In genomic region chr9:71725590-71726338, GRCh38 we compare ENCODE assay signal across 13 cellular contexts. TPM values are rescaled to one million over a fixed set of nuclear protein-coding genes. Genes with fewer than 3 reads are reported as not detected.
A peak's percentile ranks its signal among the peaks of the same experiment; 100 is the strongest.
DNase-seq lines count a peak whose midpoint lies in the region; ATAC-seq, FAIRE-seq and TF ChIP-seq lines count a peak whose summit lies in the region.
"Had no signal": no experiment of that assay in that cellular context is flagged by ENCODE, and none has a peak within 500 bp of the region (broad histone marks: within the 10 kb centered on the region; RNA-seq: fewer than 3 reads in every experiment).

No MANE protein-coding gene starts in this region.

- H3K36me3 Mint-ChIP-seq in type B pancreatic cell: peaks cover 40% of the 10 kb centered on the region
- peaks cover 48% of the 10 kb centered on the region for H3K36me3 Mint-ChIP-seq in neural progenitor cell

- peaks cover 5% of the 10 kb centered on the region for H3K4me1 Mint-ChIP-seq in type B pancreatic cell (ENCODE audit: unreplicated experiment)
- H3K4me1 Mint-ChIP-seq in neural progenitor cell: no peaks in the 10 kb centered on the region
- H3K4me1 Mint-ChIP-seq: nephron had no signal

- no peak overlapping the region for H3K4me2 ChIP-seq in SK-N-SH
- H3K4me2 ChIP-seq in neural progenitor cell: no peak overlapping the region

- H3F3A ChIP-seq in SK-N-SH (replicated peaks; ENCODE audit: insufficient read depth) (peaks cover 5% of the 10 kb centered on the region), neural progenitor cell (ENCODE audit: low read depth) (peaks cover 30% of the 10 kb centered on the region)

- no peak for TF ChIP-seq RAD21 in SK-N-SH (IDR thresholded peaks at IDR 0.05; ENCODE audit: low read length)

- no peak overlapping the region for H3K4me3 Mint-ChIP-seq in type B pancreatic cell
- H3K4me3 Mint-ChIP-seq in neural progenitor cell: no peak overlapping the region
- H3K4me3 Mint-ChIP-seq: nephron, T-helper 17 cell had no signal

- DNase-seq in NCI-H2081 (lab: John Stamatoyannopoulos, UW) (peak; percentile 7 to 11), NCI-H2081 treated with DMSO at 0.1 percent for 48 hours (lab: John Stamatoyannopoulos, UW) (no peak), SK-N-SH (no peak), foreskin keratinocyte (peak; percentile 82 to 93), urothelium cell line (ENCODE audit: low spot score) (peak; percentile 58), type B pancreatic cell (ENCODE audit: extremely low spot score, unreplicated experiment) (no peak), neural progenitor cell (ENCODE audit: low spot score) (no peak)
- DNase-seq: AML-193; hippocampal formation; stimulated activated CD4-positive, alpha-beta T cell treated with anti-CD3 and anti-CD28 coated beads, Interleukin-4, amount 100 ng/mL, for 1 hour; T-helper 17 cell had no signal

- no peak overlapping the region for H3K9ac ChIP-seq in SK-N-SH
- no peak overlapping the region for H3K9ac ChIP-seq in neural progenitor cell

- H3K27me3 Mint-ChIP-seq in type B pancreatic cell (no peaks in the 10 kb centered on the region), neural progenitor cell (ENCODE audit: insufficient read depth, low read depth) (no peaks in the 10 kb centered on the region)
- H3K27me3 Mint-ChIP-seq: T-helper 17 cell had no signal

- H4K20me1 ChIP-seq in SK-N-SH (ENCODE audit: insufficient read depth): no peaks in the 10 kb centered on the region
- H4K20me1 ChIP-seq in neural progenitor cell (ENCODE audit: low read depth): peaks cover 65% of the 10 kb centered on the region

- ATAC-seq in foreskin keratinocyte: peak; percentile 78
- ATAC-seq in GM18861 (IDR thresholded peaks at IDR 0.05; ENCODE audit: unreplicated experiment): no peak
- ATAC-seq: T-helper 17 cell had no signal

- H3K79me2 ChIP-seq in SK-N-SH (ENCODE audit: insufficient read depth) (no peaks in the 10 kb centered on the region), neural progenitor cell (ENCODE audit: low read depth) (peaks cover 90% of the 10 kb centered on the region)

- no peaks in the 10 kb centered on the region for H3K9me3 Mint-ChIP-seq in type B pancreatic cell
- H3K9me3 Mint-ChIP-seq in neural progenitor cell: no peaks in the 10 kb centered on the region
- H3K9me3 Mint-ChIP-seq: nephron had no signal

- H3K27me3 ChIP-seq in SK-N-SH (ENCODE audit: insufficient read depth): no peaks in the 10 kb centered on the region
- no peaks in the 10 kb centered on the region for H3K27me3 ChIP-seq in foreskin keratinocyte
- no peaks in the 10 kb centered on the region for H3K27me3 ChIP-seq in neural progenitor cell

- TF ChIP-seq EP300 in SK-N-SH (IDR thresholded peaks at IDR 0.05; ENCODE audit: borderline replicate concordance in 1 of 2, low read depth in 1 of 2, low read length in 1 of 2): peak in 1 of 2 experiments; percentile 58; a peak in 2 of 4 replicates

- H2AFZ ChIP-seq in SK-N-SH (ENCODE audit: low read depth): no peak overlapping the region
- H2AFZ ChIP-seq in neural progenitor cell (replicated peaks): no peak overlapping the region

- no peaks in the 10 kb centered on the region for H3K9me2 ChIP-seq in SK-N-SH

- CTCF ChIA-PET in SK-N-SH (lab: Yijun Ruan, JAX): interaction anchor here (1.2 kb wide), 1 partner anchor 10 kb away, joined by 4 read pairs; no protein-coding TSS in a partner anchor

- H3K9me3 ChIP-seq in SK-N-SH (no peaks in the 10 kb centered on the region), neural progenitor cell (ENCODE audit: low read depth) (no peaks in the 10 kb centered on the region)

- TF ChIP-seq CTCF in SK-N-SH (IDR thresholded peaks at IDR 0.05) (no peak), foreskin keratinocyte (conservative IDR thresholded peaks at IDR 0.05) (no peak), type B pancreatic cell (conservative IDR thresholded peaks at IDR 0.05) (no peak), neural progenitor cell (IDR thresholded peaks at IDR 0.05) (no peak)

- H3K27ac ChIP-seq in SK-N-SH (ENCODE audit: low read depth in 2 of 2, low read length in 1 of 2) (peak overlapping the region; percentile 39 to 53; a peak in 2 of 4 replicates), foreskin keratinocyte (peak overlapping the region; percentile 70), neural progenitor cell (no peak overlapping the region)

- H3K27ac Mint-ChIP-seq in type B pancreatic cell (no peak overlapping the region), neural progenitor cell (no peak overlapping the region)
- H3K27ac Mint-ChIP-seq: nephron had no signal

- 4% methylated on average over 5 of the region's 5 CpGs for WGBS in SK-N-SH (ENCODE audit: low lambda C conversion rate)

- H3K36me3 ChIP-seq in SK-N-SH (replicated peaks in 1 of 2; ENCODE audit: control insufficient read depth in 1 of 2, insufficient read depth in 2 of 2, low read length in 1 of 2) (peaks cover 20 to 22% of the 10 kb centered on the region in 2 experiments), neural progenitor cell (peaks cover 61% of the 10 kb centered on the region)

- FAIRE-seq in urothelium cell line (lab: Jason Lieb, UNC): no peak

- H3K4me3 ChIP-seq in SK-N-SH (ENCODE audit: low read depth in 2 of 2, low read length in 1 of 2) (no peak overlapping the region), neural progenitor cell (no peak overlapping the region)

- POLR2A ChIA-PET in SK-N-SH (lab: Yijun Ruan, JAX): no interaction called here

- H3K4me1 ChIP-seq in SK-N-SH (ENCODE audit: control insufficient read depth in 1 of 2, insufficient read depth in 2 of 2, low read depth in 1 of 2, low read length in 1 of 2): peaks cover 0 to 7% of the 10 kb centered on the region in 2 experiments; a peak in 1 of 4 replicates
- peaks cover 27% of the 10 kb centered on the region for H3K4me1 ChIP-seq in foreskin keratinocyte
- no peaks in the 10 kb centered on the region for H3K4me1 ChIP-seq in neural progenitor cell

TF ChIP-seq in SK-N-SH, 30 proteins besides CTCF, POLR2A, EP300 and RAD21:
- TF ChIP-seq PBX3 (IDR thresholded peaks at IDR 0.05) (peak; percentile 35; the same call in 1 of the 2 replicates), USF2 (IDR thresholded peaks at IDR 0.05; ENCODE audit: borderline replicate concordance, low read depth, low read length) (no peak), TCF12 (IDR thresholded peaks at IDR 0.05) (peak; percentile 72)

RNA-seq across cellular contexts. Expression of gene CEMIP2, which starts 42.5 kb away (rescaled TPM):
- polyA plus RNA-seq in SK-N-SH (2012; rRNA removed) (39.8 and 46.0 TPM in 2 replicates), foreskin keratinocyte (14.7 and 17.4 TPM in 2 replicates)
- polyA plus RNA-seq in SK-N-SH (2012; cell fraction: cytosol; rRNA removed): 28.2 and 31.0 TPM in 2 replicates
- polyA plus RNA-seq in SK-N-SH (2012; cell fraction: nucleus; rRNA removed): 48.4 and 56.5 TPM in 2 replicates
- total RNA-seq in foreskin keratinocyte (43.3 and 52.0 TPM in 2 replicates), type B pancreatic cell (ENCODE audit: low replicate concordance) (58.1 and 97.7 TPM in 2 replicates), neural progenitor cell (ENCODE audit: low replicate concordance) (185 and 218 TPM in 2 replicates)

Comparison
In these comparisons a context has a peak if more than half of its experiments do, and no peak if none do; other contexts are left out.
1. DNase-seq: peak in NCI-H2081 (2 of 2), foreskin keratinocyte (2 of 2) and urothelium cell line (single experiment); none in NCI-H2081 treated with DMSO at 0.1 percent for 48 hours (single experiment), SK-N-SH (single experiment), type B pancreatic cell (single experiment) and neural progenitor cell (single experiment).